8 cellular contexts compared by ENCODE assay signal in the genomic region with DNA sequence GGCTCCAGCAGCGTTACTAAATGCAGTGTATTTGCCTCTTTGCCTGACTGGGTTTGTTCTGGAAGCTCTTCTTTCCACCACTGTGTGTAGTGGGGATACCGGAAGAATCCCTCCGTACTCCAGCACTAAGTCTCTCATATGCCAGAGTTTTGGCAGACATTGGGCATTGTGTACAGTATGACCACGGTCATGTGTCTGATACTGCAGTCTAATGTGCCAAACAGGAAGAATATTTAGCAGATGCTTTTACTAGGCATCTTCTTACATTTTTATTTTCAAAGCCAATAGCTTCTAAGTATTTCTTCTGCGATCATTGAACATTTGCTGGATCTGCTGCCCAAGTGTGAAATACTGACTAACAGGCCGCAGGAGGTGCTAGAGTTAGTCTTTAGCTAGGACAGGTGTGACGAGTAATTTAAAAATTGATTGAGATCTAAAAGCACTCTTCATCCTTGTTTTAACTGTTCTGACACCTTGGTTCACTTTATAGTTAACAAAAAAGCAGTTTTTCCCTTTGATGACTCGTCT. TPM values are rescaled to one million over a fixed set of nuclear protein-coding genes. Genes with fewer than 3 reads are reported as not detected.
DNase-seq lines count a peak whose midpoint lies in the region; FAIRE-seq and TF ChIP-seq lines count a peak whose summit lies in the region.

No MANE protein-coding gene starts in this region.

- peaks cover 7% of the 10 kb centered on the region for H3K27me3 ChIP-seq in KMS-11 (ENCODE audit: insufficient read depth, low read depth)

- H3K4me3 ChIP-seq in KMS-11 (IDR thresholded peaks at IDR 0.05; ENCODE audit: insufficient read depth, low read depth, low read length) (peak overlapping the region; percentile 90), urinary bladder (ENCODE audit: low read depth, low read length) (peak overlapping the region; percentile 81)

- peaks cover 8% of the 10 kb centered on the region for H3K4me1 Mint-ChIP-seq in Calu3 (ENCODE audit: low read depth, unreplicated experiment)

- FAIRE-seq in HTR-8/SVneo (lab: Jason Lieb, UNC), result no peak

- no peak for TF ChIP-seq CTCF in Calu3 (IDR thresholded peaks at IDR 0.05; ENCODE audit: unreplicated experiment)
- no peak for TF ChIP-seq CTCF in KMS-11 (conservative IDR thresholded peaks at IDR 0.05; ENCODE audit: low read depth, low read length)

- no peaks in the 10 kb centered on the region for H4K20me1 ChIP-seq in KMS-11 (ENCODE audit: insufficient read depth)

- H3K4me1 ChIP-seq in KMS-11 (ENCODE audit: low read depth, poor library complexity, severe bottlenecking) (peaks cover 20% of the 10 kb centered on the region), urinary bladder (ENCODE audit: insufficient read depth) (no peaks in the 10 kb centered on the region)

- CTCF ChIA-PET in Calu3 (lab: Charles Lee), result interaction anchor here (0.6 kb wide), 1 partner anchor 36 kb away, joined by 6 read pairs; no protein-coding TSS in a partner anchor

- H3K4me3 Mint-ChIP-seq in Calu3 (ENCODE audit: low read depth, unreplicated experiment), result peak overlapping the region; percentile 77

- DNase-seq in Calu3 (peak; percentile 15), cerebellum (ENCODE audit: low spot score) (peak; percentile 26), medulla oblongata (ENCODE audit: extremely low spot score) (peak; percentile 32), AG08395 (ENCODE audit: low spot score) (no peak), HTR-8/SVneo (ENCODE audit: insufficient read length, low spot score) (no peak), NCI-H2029 treated with DMSO at 0.1 percent for 48 hours (lab: John Stamatoyannopoulos, UW) (no peak)

- H3K9ac ChIP-seq in KMS-11, result no peak overlapping the region

- H3K4me2 ChIP-seq in KMS-11, result peak overlapping the region; percentile 87

- peaks cover 28% of the 10 kb centered on the region for H3K36me3 Mint-ChIP-seq in Calu3 (ENCODE audit: insufficient read depth, unreplicated experiment)

- peak overlapping the region; percentile 93 for H2AFZ ChIP-seq in KMS-11 (ENCODE audit: low read depth)

- BruUV-seq in Calu3 (replicated peaks; lab: Mats Ljungman, UMichigan), result TSS peak; percentile 96

- intact Hi-C loops in Calu3 (cut with micrococcal nuclease; ENCODE audit: unreplicated experiment), result loop anchor here (1.0 kb wide), 1 partner anchor 239 kb away; no protein-coding TSS in a partner anchor

- 35% methylated on average over 8 of the region's 8 CpGs for WGBS in urinary bladder

- H3K27ac Mint-ChIP-seq in Calu3 (ENCODE audit: unreplicated experiment), result peak overlapping the region; percentile 62

- H3K79me2 ChIP-seq in KMS-11 (ENCODE audit: insufficient read depth, low read depth), result no peaks in the 10 kb centered on the region

- H3K27me3 Mint-ChIP-seq in Calu3 (ENCODE audit: unreplicated experiment), result peaks cover 21% of the 10 kb centered on the region

- no peaks in the 10 kb centered on the region for H3K36me3 ChIP-seq in KMS-11 (ENCODE audit: insufficient read depth)
- no peaks in the 10 kb centered on the region for H3K36me3 ChIP-seq in urinary bladder (ENCODE audit: insufficient read depth)

- H3K27ac ChIP-seq in KMS-11 (no peak overlapping the region), urinary bladder (ENCODE audit: low read depth) (no peak overlapping the region)

- H3K9me3 Mint-ChIP-seq in Calu3 (ENCODE audit: low read depth, unreplicated experiment), result no peaks in the 10 kb centered on the region

RNA-seq across cellular contexts. Expression of gene FAM78B, which starts 0.7 kb away (rescaled TPM):
- total RNA-seq in Calu3 (2022) (1.9 and 4.9 TPM in 2 replicates), cerebellum (11.6 TPM), urinary bladder (1.1 TPM)
- 1.4 TPM for polyA plus RNA-seq in urinary bladder

Comparison
In these comparisons a context has a peak if more than half of its experiments do, and no peak if none do; other contexts are left out.
1. DNase-seq: peak in Calu3 (single experiment), cerebellum (single experiment) and medulla oblongata (single experiment); none in AG08395 (single experiment), HTR-8/SVneo (single experiment) and NCI-H2029 treated with DMSO at 0.1 percent for 48 hours (single experiment).